Comparison of ENCODE assay signal across 1 cellular context in the genomic region with DNA sequence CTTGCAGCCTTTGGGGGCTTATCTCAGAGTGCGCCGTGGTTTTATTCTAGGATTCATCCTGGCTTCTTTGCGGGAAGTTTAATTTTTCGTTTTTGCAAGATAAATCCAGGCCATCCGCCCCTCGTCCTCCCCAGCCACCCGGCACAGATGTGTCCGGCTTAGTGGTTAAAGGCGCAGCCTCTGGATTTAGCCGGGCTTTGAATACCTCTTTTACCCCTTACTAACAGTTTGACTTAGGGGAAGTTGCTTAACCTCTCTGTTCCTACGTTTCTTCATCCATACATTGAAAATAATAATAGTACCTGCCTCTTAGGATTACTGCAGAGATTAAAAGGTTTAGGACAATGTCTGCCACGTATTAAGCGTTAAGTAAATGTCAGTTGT.
TF ChIP-seq lines count a peak whose summit lies in the region.

No MANE protein-coding gene starts in this region.

TF ChIP-seq in IMR-90, 13 proteins besides CTCF, POLR2A, EP300 and RAD21 (continued from another document):
- TF ChIP-seq USF2 (IDR thresholded peaks at IDR 0.05; ENCODE audit: low read depth, low read length) (no peak), MAFK (IDR thresholded peaks at IDR 0.05; ENCODE audit: low read depth, low read length) (no peak), CHD1 (IDR thresholded peaks at IDR 0.05; ENCODE audit: low read depth, low read length) (no peak), BHLHE40 (IDR thresholded peaks at IDR 0.05; ENCODE audit: low read depth, low read length) (no peak), FOS (IDR thresholded peaks at IDR 0.05; ENCODE audit: low read depth, low read length) (no peak), NFE2L2 (IDR thresholded peaks at IDR 0.05; ENCODE audit: low read depth, low read length) (no peak), CEBPB (IDR thresholded peaks at IDR 0.05; ENCODE audit: low read depth, low read length) (no peak), MAZ (IDR thresholded peaks at IDR 0.05; ENCODE audit: borderline replicate concordance, low read depth, low read length) (no peak), RCOR1 (IDR thresholded peaks at IDR 0.05; ENCODE audit: insufficient replicate concordance, low read length) (no peak), MXI1 (IDR thresholded peaks at IDR 0.05; ENCODE audit: borderline replicate concordance, low read depth, low read length) (no peak)
